ENCODE assay signal across 12 cellular contexts in genomic region chr3:172402090-172402489, GRCh38. TPM values are rescaled to one million over a fixed set of nuclear protein-coding genes. Genes with fewer than 3 reads are reported as not detected.
"Had no signal": no experiment of that assay in that cellular context is flagged by ENCODE, and none has a peak within 500 bp of the region (broad histone marks: within the 10 kb centered on the region; RNA-seq: fewer than 3 reads in every experiment).

No MANE protein-coding gene starts in this region.

- H3K4me3 ChIP-seq: GM23248, GM23338, HAP-1 had no signal

- ATAC-seq: GM23338, HCT116 had no signal

- FAIRE-seq: H1, H54 had no signal

- H3K9ac ChIP-seq: GM23248 had no signal

- H3K4me1 ChIP-seq: HAP-1 had no signal

- H3K4me3 Mint-ChIP-seq: GM23338, H9 had no signal

- H3K9me3 Mint-ChIP-seq: H9, HFFc6 had no signal

- H3K4me1 Mint-ChIP-seq: GM23338, H9 had no signal

- H2AFZ ChIP-seq: GM23248, GM23338 had no signal

- DNase-seq: GM23248, GOT3, H7, H9, HCEC 1CT, HFFc6 had no signal

- H3K27ac Mint-ChIP-seq: GM23338, H9 had no signal

- H3K27ac ChIP-seq: GM23248 had no signal

- H3K4me2 ChIP-seq: GM23338 had no signal

- H3K9me3 ChIP-seq: HAP-1 had no signal

- H3K36me3 ChIP-seq: HAP-1 had no signal

RNA-seq across cellular contexts. Expression of gene GHSR, which starts 46.2 kb away (rescaled TPM):
- total RNA-seq: GM23248, GM23338, H1, H4, H7, H9, HFFc6 had no signal
- polyA plus RNA-seq: GM23248, GM23338, H1 had no signal
